In genomic region chr4:76459291-76459723, GRCh38 we compare ENCODE assay signal across 10 cellular contexts. TPM values are rescaled to one million over a fixed set of nuclear protein-coding genes. Genes with fewer than 3 reads are reported as not detected.
DNase-seq lines count a peak whose midpoint lies in the region; ATAC-seq and TF ChIP-seq lines count a peak whose summit lies in the region.
"Had no signal": no experiment of that assay in that cellular context is flagged by ENCODE, and none has a peak within 500 bp of the region (broad histone marks: within the 10 kb centered on the region; RNA-seq: fewer than 3 reads in every experiment).

No MANE protein-coding gene starts in this region.

- ATAC-seq in HG03457 (IDR thresholded peaks at IDR 0.05; ENCODE audit: unreplicated experiment) (no peak), HG02642 (IDR thresholded peaks at IDR 0.05; ENCODE audit: poor library complexity, unreplicated experiment) (no peak)

- no peak for TF ChIP-seq CTCF in foreskin fibroblast (IDR thresholded peaks at IDR 0.05; ENCODE audit: low read depth, low read length)

- no peaks in the 10 kb centered on the region for H3K36me3 ChIP-seq in adipocyte (ENCODE audit: control insufficient read depth, insufficient read depth, low read length, severe bottlenecking)
- peaks cover 19 to 25% of the 10 kb centered on the region in 2 donors for H3K36me3 ChIP-seq in neuronal stem cell (replicated peaks in 1 of 2; ENCODE audit: control insufficient read depth in 2 of 2, insufficient read depth in 2 of 2, low read length in 2 of 2)

- H3K27me3 ChIP-seq in adipocyte (replicated peaks; ENCODE audit: control insufficient read depth, insufficient read depth, low read length) (no peaks in the 10 kb centered on the region), neuronal stem cell (ENCODE audit: control insufficient read depth in 3 of 3, insufficient read depth in 3 of 3, low read depth in 1 of 3, low read length in 3 of 3) (no peaks in the 10 kb centered on the region)

- peak overlapping the region; percentile 42 for H2AFZ ChIP-seq in neuronal stem cell (ENCODE audit: low read length)

- no peak overlapping the region for H3K4me3 ChIP-seq in adipocyte (ENCODE audit: low read length)
- H3K4me3 ChIP-seq in neuronal stem cell (ENCODE audit: low read length in 2 of 2), result peak overlapping the region in 1 of 2 donors; percentile 26
- no peak overlapping the region for H3K4me3 ChIP-seq in foreskin fibroblast (ENCODE audit: low read depth in 1 of 2, low read length in 2 of 2)

- H4K91ac ChIP-seq in neuronal stem cell (ENCODE audit: low read depth, low read length, poor library complexity), result no peak overlapping the region

- H4K8ac ChIP-seq in neuronal stem cell (ENCODE audit: low read depth, low read length), result no peak overlapping the region

- no peak overlapping the region for H2BK12ac ChIP-seq in neuronal stem cell (ENCODE audit: low read length)

- H3K79me1 ChIP-seq in neuronal stem cell (ENCODE audit: low read depth, low read length), result peaks cover 11% of the 10 kb centered on the region

- H2BK5ac ChIP-seq in neuronal stem cell (ENCODE audit: low read length), result peak overlapping the region; percentile 8

- no peak overlapping the region for H3K23ac ChIP-seq in neuronal stem cell (ENCODE audit: low read depth, low read length, poor library complexity)

- H2BK15ac ChIP-seq in neuronal stem cell (ENCODE audit: low read length), result no peak overlapping the region

- H3K27ac ChIP-seq in neuronal stem cell (replicated peaks; ENCODE audit: low read length), result peak overlapping the region; percentile 97
- H3K27ac ChIP-seq: HL-60 had no signal

- no peak overlapping the region for H3K9ac ChIP-seq in adipocyte (ENCODE audit: low read length)
- no peak overlapping the region for H3K9ac ChIP-seq in neuronal stem cell (ENCODE audit: low read depth, low read length, poor library complexity)

- DNase-seq in Daoy (ENCODE audit: low read depth) (peak; percentile 61), adipocyte (ENCODE audit: low read depth) (peak; percentile 14), glomerular visceral epithelial cell (ENCODE audit: extremely low spot score) (peak; percentile 91), neuronal stem cell (ENCODE audit: low spot score) (peak; percentile 97), foreskin fibroblast (no peak), SKM-1 (lab: John Stamatoyannopoulos, UW; ENCODE audit: unreplicated experiment) (no peak)
- DNase-seq: activated CD4-positive, CD25-positive, alpha-beta regulatory T cell had no signal

- H2BK120ac ChIP-seq in neuronal stem cell (ENCODE audit: low read depth, low read length), result no peak overlapping the region

- H3K14ac ChIP-seq in neuronal stem cell (ENCODE audit: low read length), result no peak overlapping the region

- no peak overlapping the region for H3K18ac ChIP-seq in neuronal stem cell (ENCODE audit: low read length)

- H3K4me2 ChIP-seq in neuronal stem cell (ENCODE audit: insufficient read depth, low read length, poor library complexity, severe bottlenecking), result peak overlapping the region; percentile 24

- H3K4me1 ChIP-seq in adipocyte (ENCODE audit: control insufficient read depth, insufficient read depth, low read length), result peaks cover 6% of the 10 kb centered on the region
- peaks cover 12 to 20% of the 10 kb centered on the region in 2 donors for H3K4me1 ChIP-seq in neuronal stem cell (ENCODE audit: control insufficient read depth in 2 of 2, insufficient read depth in 1 of 2, low read depth in 1 of 2, low read length in 2 of 2)

- WGBS in neuronal stem cell (ENCODE audit: extremely low coverage in 2 of 2, insufficient read length in 2 of 2, insufficient replicate concordance in 1 of 2), 2 donors, result no CpG with 5 or more reads among the region's 11 CpGs

- H2AK5ac ChIP-seq in neuronal stem cell (ENCODE audit: low read depth, low read length), result no peak overlapping the region

- no peak overlapping the region for H3K4ac ChIP-seq in neuronal stem cell (ENCODE audit: low read length)

- peaks cover 11% of the 10 kb centered on the region for H3K9me3 ChIP-seq in adipocyte (ENCODE audit: control insufficient read depth, low read length)
- peaks cover 15 to 34% of the 10 kb centered on the region in 2 donors for H3K9me3 ChIP-seq in neuronal stem cell (replicated peaks in 1 of 2; ENCODE audit: control insufficient read depth in 2 of 2, insufficient read depth in 1 of 2, low read depth in 1 of 2, low read length in 2 of 2)

RNA-seq across cellular contexts. Expression of gene SHROOM3, which starts 24.3 kb away (rescaled TPM):
- total RNA-seq in Daoy (2014; rRNA removed; shearing (Covaris generic)), result 8.2 and 10.2 TPM in 2 replicates
- 26.6 TPM for polyA plus RNA-seq in neuronal stem cell (2013, experiment 1 of 2)
- polyA plus RNA-seq in neuronal stem cell (2013, experiment 2 of 2), result 27.9 TPM

RNA-seq across cellular contexts. Expression of gene CCDC158, which starts 38.4 kb away (rescaled TPM):
- not detected in 2 replicates for total RNA-seq in Daoy (2014; rRNA removed; shearing (Covaris generic))
- not detected for polyA plus RNA-seq in neuronal stem cell (2013, experiment 1 of 2)
- not detected for polyA plus RNA-seq in neuronal stem cell (2013, experiment 2 of 2)

Comparison
In these comparisons a context has a peak if more than half of its experiments do, and no peak if none do; other contexts are left out.
1. DNase-seq: peak in Daoy (single experiment), adipocyte (single experiment), glomerular visceral epithelial cell (single experiment) and neuronal stem cell (single experiment); none in foreskin fibroblast (0 of 2) and SKM-1 (single experiment).